2 cellular contexts compared by ENCODE assay signal in the genomic region with DNA sequence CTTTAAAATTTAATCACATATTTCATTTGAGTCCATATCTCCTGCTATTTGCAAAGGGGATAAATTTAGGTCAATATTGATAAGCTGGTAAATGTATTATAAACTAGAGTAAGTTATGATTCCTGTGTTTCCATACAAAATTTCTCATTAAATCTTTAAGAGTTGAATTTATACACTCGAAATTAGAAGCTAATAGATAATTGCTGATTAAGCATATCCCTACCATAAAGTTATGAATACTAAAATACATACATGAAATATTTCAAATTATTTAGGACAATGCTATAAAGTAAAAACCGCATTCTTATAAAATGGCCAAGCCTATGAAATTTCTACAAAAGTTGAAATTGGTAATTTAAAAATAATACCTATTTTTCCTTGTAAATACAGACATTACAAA.
TF ChIP-seq lines count a peak whose summit lies in the region.

No MANE protein-coding gene starts in this region.

TF ChIP-seq in A549, 52 proteins besides CTCF, POLR2A, EP300 and RAD21 (continued from another document):
- TF ChIP-seq, protein P1, sequence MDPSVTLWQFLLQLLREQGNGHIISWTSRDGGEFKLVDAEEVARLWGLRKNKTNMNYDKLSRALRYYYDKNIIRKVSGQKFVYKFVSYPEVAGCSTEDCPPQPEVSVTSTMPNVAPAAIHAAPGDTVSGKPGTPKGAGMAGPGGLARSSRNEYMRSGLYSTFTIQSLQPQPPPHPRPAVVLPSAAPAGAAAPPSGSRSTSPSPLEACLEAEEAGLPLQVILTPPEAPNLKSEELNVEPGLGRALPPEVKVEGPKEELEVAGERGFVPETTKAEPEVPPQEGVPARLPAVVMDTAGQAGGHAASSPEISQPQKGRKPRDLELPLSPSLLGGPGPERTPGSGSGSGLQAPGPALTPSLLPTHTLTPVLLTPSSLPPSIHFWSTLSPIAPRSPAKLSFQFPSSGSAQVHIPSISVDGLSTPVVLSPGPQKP (IDR thresholded peaks at IDR 0.05; ENCODE audit: low read depth, low read length) = no peak
- TF ChIP-seq CHD2 (IDR thresholded peaks at IDR 0.05; ENCODE audit: low read length, partially characterized antibody) = no peak

TF ChIP-seq in K562, 482 proteins besides CTCF, POLR2A, EP300 and RAD21 (continued from another document):
- TF ChIP-seq, protein P2, sequence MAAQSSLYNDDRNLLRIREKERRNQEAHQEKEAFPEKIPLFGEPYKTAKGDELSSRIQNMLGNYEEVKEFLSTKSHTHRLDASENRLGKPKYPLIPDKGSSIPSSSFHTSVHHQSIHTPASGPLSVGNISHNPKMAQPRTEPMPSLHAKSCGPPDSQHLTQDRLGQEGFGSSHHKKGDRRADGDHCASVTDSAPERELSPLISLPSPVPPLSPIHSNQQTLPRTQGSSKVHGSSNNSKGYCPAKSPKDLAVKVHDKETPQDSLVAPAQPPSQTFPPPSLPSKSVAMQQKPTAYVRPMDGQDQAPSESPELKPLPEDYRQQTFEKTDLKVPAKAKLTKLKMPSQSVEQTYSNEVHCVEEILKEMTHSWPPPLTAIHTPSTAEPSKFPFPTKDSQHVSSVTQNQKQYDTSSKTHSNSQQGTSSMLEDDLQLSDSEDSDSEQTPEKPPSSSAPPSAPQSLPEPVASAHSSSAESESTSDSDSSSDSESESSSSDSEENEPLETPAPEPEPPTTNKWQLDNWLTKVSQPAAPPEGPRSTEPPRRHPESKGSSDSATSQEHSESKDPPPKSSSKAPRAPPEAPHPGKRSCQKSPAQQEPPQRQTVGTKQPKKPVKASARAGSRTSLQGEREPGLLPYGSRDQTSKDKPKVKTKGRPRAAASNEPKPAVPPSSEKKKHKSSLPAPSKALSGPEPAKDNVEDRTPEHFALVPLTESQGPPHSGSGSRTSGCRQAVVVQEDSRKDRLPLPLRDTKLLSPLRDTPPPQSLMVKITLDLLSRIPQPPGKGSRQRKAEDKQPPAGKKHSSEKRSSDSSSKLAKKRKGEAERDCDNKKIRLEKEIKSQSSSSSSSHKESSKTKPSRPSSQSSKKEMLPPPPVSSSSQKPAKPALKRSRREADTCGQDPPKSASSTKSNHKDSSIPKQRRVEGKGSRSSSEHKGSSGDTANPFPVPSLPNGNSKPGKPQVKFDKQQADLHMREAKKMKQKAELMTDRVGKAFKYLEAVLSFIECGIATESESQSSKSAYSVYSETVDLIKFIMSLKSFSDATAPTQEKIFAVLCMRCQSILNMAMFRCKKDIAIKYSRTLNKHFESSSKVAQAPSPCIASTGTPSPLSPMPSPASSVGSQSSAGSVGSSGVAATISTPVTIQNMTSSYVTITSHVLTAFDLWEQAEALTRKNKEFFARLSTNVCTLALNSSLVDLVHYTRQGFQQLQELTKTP (IDR thresholded peaks at IDR 0.05; ENCODE audit: low read depth in 1 of 2, partially characterized antibody in 2 of 2) = no peak
- TF ChIP-seq, protein P3, sequence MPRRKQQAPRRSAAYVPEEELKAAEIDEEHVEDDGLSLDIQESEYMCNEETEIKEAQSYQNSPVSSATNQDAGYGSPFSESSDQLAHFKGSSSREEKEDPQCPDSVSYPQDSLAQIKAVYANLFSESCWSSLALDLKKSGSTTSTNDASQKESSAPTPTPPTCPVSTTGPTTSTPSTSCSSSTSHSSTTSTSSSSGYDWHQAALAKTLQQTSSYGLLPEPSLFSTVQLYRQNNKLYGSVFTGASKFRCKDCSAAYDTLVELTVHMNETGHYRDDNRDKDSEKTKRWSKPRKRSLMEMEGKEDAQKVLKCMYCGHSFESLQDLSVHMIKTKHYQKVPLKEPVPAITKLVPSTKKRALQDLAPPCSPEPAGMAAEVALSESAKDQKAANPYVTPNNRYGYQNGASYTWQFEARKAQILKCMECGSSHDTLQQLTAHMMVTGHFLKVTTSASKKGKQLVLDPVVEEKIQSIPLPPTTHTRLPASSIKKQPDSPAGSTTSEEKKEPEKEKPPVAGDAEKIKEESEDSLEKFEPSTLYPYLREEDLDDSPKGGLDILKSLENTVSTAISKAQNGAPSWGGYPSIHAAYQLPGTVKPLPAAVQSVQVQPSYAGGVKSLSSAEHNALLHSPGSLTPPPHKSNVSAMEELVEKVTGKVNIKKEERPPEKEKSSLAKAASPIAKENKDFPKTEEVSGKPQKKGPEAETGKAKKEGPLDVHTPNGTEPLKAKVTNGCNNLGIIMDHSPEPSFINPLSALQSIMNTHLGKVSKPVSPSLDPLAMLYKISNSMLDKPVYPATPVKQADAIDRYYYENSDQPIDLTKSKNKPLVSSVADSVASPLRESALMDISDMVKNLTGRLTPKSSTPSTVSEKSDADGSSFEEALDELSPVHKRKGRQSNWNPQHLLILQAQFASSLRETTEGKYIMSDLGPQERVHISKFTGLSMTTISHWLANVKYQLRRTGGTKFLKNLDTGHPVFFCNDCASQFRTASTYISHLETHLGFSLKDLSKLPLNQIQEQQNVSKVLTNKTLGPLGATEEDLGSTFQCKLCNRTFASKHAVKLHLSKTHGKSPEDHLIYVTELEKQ (CRISPR knock-in tag; IDR thresholded peaks at IDR 0.05) = no peak
- TF ChIP-seq, protein P4, sequence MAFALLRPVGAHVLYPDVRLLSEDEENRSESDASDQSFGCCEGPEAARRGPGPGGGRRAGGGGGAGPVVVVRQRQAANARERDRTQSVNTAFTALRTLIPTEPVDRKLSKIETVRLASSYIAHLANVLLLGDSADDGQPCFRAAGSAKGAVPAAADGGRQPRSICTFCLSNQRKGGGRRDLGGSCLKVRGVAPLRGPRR (CRISPR knock-in tag; IDR thresholded peaks at IDR 0.05) = no peak
- TF ChIP-seq, protein P5, sequence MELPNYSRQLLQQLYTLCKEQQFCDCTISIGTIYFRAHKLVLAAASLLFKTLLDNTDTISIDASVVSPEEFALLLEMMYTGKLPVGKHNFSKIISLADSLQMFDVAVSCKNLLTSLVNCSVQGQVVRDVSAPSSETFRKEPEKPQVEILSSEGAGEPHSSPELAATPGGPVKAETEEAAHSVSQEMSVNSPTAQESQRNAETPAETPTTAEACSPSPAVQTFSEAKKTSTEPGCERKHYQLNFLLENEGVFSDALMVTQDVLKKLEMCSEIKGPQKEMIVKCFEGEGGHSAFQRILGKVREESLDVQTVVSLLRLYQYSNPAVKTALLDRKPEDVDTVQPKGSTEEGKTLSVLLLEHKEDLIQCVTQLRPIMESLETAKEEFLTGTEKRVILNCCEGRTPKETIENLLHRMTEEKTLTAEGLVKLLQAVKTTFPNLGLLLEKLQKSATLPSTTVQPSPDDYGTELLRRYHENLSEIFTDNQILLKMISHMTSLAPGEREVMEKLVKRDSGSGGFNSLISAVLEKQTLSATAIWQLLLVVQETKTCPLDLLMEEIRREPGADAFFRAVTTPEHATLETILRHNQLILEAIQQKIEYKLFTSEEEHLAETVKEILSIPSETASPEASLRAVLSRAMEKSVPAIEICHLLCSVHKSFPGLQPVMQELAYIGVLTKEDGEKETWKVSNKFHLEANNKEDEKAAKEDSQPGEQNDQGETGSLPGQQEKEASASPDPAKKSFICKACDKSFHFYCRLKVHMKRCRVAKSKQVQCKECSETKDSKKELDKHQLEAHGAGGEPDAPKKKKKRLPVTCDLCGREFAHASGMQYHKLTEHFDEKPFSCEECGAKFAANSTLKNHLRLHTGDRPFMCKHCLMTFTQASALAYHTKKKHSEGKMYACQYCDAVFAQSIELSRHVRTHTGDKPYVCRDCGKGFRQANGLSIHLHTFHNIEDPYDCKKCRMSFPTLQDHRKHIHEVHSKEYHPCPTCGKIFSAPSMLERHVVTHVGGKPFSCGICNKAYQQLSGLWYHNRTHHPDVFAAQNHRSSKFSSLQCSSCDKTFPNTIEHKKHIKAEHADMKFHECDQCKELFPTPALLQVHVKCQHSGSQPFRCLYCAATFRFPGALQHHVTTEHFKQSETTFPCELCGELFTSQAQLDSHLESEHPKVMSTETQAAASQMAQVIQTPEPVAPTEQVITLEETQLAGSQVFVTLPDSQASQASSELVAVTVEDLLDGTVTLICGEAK (IDR thresholded peaks at IDR 0.05) = no peak
- TF ChIP-seq, protein P5 (CRISPR knock-in tag; IDR thresholded peaks at IDR 0.05) = no peak
- TF ChIP-seq MAFG (tag; conservative IDR thresholded peaks at IDR 0.05) (peak; percentile 78), C11orf30 (IDR thresholded peaks at IDR 0.05; ENCODE audit: low read depth) (peak; percentile 89), NCOA4 (IDR thresholded peaks at IDR 0.05; ENCODE audit: partially characterized antibody) (no peak), MAFK (IDR thresholded peaks at IDR 0.05; ENCODE audit: low read length) (peak; percentile 89), FOSL1 (tag; conservative IDR thresholded peaks at IDR 0.05) (no peak), ZNF668 (CRISPR knock-in tag; IDR thresholded peaks at IDR 0.05) (no peak), CBX5 (IDR thresholded peaks at IDR 0.05; ENCODE audit: borderline replicate concordance, low read depth) (no peak), CBX1 (IDR thresholded peaks at IDR 0.05; ENCODE audit: low read depth) (no peak), EHMT2 (IDR thresholded peaks at IDR 0.05) (no peak), NR3C1 (CRISPR knock-in tag; IDR thresholded peaks at IDR 0.05) (no peak), MEIS2 (IDR thresholded peaks at IDR 0.05; ENCODE audit: partially characterized antibody) (no peak)
- TF ChIP-seq, protein P6, sequence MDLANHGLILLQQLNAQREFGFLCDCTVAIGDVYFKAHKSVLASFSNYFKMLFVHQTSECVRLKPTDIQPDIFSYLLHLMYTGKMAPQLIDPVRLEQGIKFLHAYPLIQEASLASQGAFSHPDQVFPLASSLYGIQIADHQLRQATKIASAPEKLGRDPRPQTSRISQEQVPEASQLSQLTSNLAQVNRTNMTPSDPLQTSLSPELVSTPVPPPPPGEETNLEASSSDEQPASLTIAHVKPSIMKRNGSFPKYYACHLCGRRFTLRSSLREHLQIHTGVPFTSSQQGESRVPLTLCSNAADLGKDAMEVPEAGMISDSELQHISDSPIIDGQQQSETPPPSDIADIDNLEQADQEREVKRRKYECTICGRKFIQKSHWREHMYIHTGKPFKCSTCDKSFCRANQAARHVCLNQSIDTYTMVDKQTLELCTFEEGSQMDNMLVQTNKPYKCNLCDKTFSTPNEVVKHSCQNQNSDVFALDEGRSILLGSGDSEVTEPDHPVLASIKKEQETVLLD (IDR thresholded peaks at IDR 0.05) = no peak
- TF ChIP-seq, protein P7, sequence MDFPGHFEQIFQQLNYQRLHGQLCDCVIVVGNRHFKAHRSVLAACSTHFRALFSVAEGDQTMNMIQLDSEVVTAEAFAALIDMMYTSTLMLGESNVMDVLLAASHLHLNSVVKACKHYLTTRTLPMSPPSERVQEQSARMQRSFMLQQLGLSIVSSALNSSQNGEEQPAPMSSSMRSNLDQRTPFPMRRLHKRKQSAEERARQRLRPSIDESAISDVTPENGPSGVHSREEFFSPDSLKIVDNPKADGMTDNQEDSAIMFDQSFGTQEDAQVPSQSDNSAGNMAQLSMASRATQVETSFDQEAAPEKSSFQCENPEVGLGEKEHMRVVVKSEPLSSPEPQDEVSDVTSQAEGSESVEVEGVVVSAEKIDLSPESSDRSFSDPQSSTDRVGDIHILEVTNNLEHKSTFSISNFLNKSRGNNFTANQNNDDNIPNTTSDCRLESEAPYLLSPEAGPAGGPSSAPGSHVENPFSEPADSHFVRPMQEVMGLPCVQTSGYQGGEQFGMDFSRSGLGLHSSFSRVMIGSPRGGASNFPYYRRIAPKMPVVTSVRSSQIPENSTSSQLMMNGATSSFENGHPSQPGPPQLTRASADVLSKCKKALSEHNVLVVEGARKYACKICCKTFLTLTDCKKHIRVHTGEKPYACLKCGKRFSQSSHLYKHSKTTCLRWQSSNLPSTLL (IDR thresholded peaks at IDR 0.05) = no peak
TF ChIP-seq in K562: peak in this region for 5.
